10 cellular contexts compared by ENCODE assay signal in genomic region chr12:40692617-40693502, GRCh38. TPM values are rescaled to one million over a fixed set of nuclear protein-coding genes. Genes with fewer than 3 reads are reported as not detected.
A peak's percentile ranks its signal among the peaks of the same experiment; 100 is the strongest.
DNase-seq lines count a peak whose midpoint lies in the region; ATAC-seq and FAIRE-seq lines count a peak whose summit lies in the region.
"Had no signal": no experiment of that assay in that cellular context is flagged by ENCODE, and none has a peak within 500 bp of the region (broad histone marks: within the 10 kb centered on the region; RNA-seq: fewer than 3 reads in every experiment).

No MANE protein-coding gene starts in this region.

- WGBS in mesendoderm (ENCODE audit: extremely low coverage, insufficient coverage, low lambda C conversion rate): no CpG with 5 or more reads among the region's 56 CpGs

- no peak overlapping the region for H2BK5ac ChIP-seq in mesendoderm (ENCODE audit: low read length)

- ATAC-seq in Right ventricle myocardium superior (ENCODE audit: poor library complexity) (no peak), Right ventricle myocardium inferior (no peak), HG03439 (IDR thresholded peaks at IDR 0.05; ENCODE audit: unreplicated experiment) (no peak)

- no peaks in the 10 kb centered on the region for H3K79me1 ChIP-seq in mesendoderm (ENCODE audit: low read length)

- no peak overlapping the region for H3K4ac ChIP-seq in mesendoderm (ENCODE audit: low read depth, low read length)

- intact Hi-C loops in Right ventricle myocardium superior (cut with DNase I): no loop called here
- intact Hi-C loops in Right ventricle myocardium inferior (cut with DNase I): no loop called here

- H3K56ac ChIP-seq in mesendoderm (ENCODE audit: low read length): peak overlapping the region; percentile 26

- H3K4me2 ChIP-seq in mesendoderm (ENCODE audit: low read length): peak overlapping the region; percentile 54

- H3K9ac ChIP-seq in mesendoderm (ENCODE audit: low read length): no peak overlapping the region

- H3K27ac ChIP-seq in caudate nucleus (ENCODE audit: low read depth, low read length) (peak overlapping the region; percentile 77), mesendoderm (ENCODE audit: low read depth, low read length) (no peak overlapping the region)
- H3K27ac ChIP-seq: C4-2B had no signal

- FAIRE-seq in urothelium cell line (lab: Jason Lieb, UNC): peak; percentile 46

- no peaks in the 10 kb centered on the region for H3K4me1 ChIP-seq in mesendoderm (ENCODE audit: control insufficient read depth, low read depth, low read length)

- H3K79me2 ChIP-seq in mesendoderm (ENCODE audit: control insufficient read depth, insufficient read depth, low read length): no peaks in the 10 kb centered on the region

- peak overlapping the region; percentile 64 for H3K4me3 ChIP-seq in mesendoderm (ENCODE audit: low read length)

- H3K36me3 ChIP-seq in mesendoderm (ENCODE audit: control insufficient read depth, insufficient read depth, low read length): no peaks in the 10 kb centered on the region

- no peak overlapping the region for H3K18ac ChIP-seq in mesendoderm (ENCODE audit: low read length)

- H3K23ac ChIP-seq in mesendoderm (ENCODE audit: low read length): no peak overlapping the region

- H4K8ac ChIP-seq in mesendoderm (ENCODE audit: low read depth, low read length): no peak overlapping the region

- no peak overlapping the region for H2BK15ac ChIP-seq in mesendoderm (replicated peaks; ENCODE audit: low read depth)

- no peak overlapping the region for H2BK120ac ChIP-seq in mesendoderm (ENCODE audit: low read depth, low read length)

- no peak overlapping the region for H2AK5ac ChIP-seq in mesendoderm (ENCODE audit: low read length)

- DNase-seq in Right ventricle myocardium superior (peak; percentile 31), Right ventricle myocardium inferior (ENCODE audit: missing footprints) (no peak), caudate nucleus (lab: John Stamatoyannopoulos, UW) (peak in 39 of 61 donors; percentile 3 to 85 (median 44)), mesendoderm (peak; percentile 39), urothelium cell line (ENCODE audit: low spot score) (peak; percentile 21), RKO (ENCODE audit: low spot score) (no peak), SW 1271 (lab: John Stamatoyannopoulos, UW) (no peak)

- no peaks in the 10 kb centered on the region for H3K27me3 ChIP-seq in mesendoderm (ENCODE audit: insufficient read depth, low read length, poor library complexity)

- H4K5ac ChIP-seq in mesendoderm (ENCODE audit: low read length): no peak overlapping the region

RNA-seq across cellular contexts. Expression of gene CNTN1, which starts 0.6 kb away (rescaled TPM):
- total RNA-seq in Right ventricle myocardium superior: 0.46 TPM
- 0.73 TPM for total RNA-seq in Right ventricle myocardium inferior
- polyA plus RNA-seq in mesendoderm (2013, experiment 1 of 2): 2.0 TPM
- 1.8 TPM for polyA plus RNA-seq in mesendoderm (2013, experiment 2 of 2)
- total RNA-seq: myocyte had no signal

Comparison
In these comparisons a context has a peak if more than half of its experiments do, and no peak if none do; other contexts are left out.
1. DNase-seq: peak in Right ventricle myocardium superior (single experiment), caudate nucleus (39 of 61), mesendoderm (single experiment) and urothelium cell line (single experiment); none in Right ventricle myocardium inferior (single experiment), RKO (single experiment) and SW 1271 (0 of 2).